8 cellular contexts compared by ENCODE assay signal in the genomic region with DNA sequence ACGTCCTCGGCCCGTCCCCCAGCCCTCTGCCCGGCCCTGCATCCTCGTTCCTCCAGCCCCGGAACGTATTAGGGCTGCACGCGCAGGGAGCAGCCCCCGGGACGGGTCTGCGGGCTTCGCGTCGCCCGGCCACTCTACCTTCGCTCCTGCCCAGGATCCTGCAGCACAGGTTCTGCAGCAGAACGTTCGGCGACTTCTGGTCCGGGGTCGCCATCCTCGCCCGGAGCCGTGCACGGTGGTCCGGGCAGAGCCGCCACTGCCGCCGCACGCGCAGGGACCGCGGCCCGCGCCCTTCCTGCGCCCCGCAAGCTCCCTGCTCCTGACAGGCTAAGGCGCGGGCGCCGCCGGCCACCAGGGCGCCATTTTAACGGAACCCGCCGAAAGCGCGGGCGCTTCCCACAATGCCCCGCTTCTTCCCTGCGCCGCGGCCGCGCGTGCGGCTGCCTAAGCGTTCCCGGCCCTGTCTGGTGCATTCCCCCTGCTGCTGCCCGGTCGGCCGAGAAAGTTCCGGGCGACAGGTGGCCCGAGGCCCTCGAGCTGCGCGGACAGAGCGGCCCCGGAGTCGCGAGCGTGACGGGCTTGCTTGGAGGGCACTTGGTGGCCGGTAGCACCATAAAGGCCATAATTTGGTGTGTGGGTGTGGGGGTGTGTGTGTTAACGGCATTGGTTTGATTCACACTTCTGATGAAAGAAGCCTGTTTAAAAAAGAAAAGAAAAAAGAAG. TPM values are rescaled to one million over a fixed set of nuclear protein-coding genes. Genes with fewer than 3 reads are reported as not detected.
DNase-seq lines count a peak whose midpoint lies in the region.

A gene with protein sequence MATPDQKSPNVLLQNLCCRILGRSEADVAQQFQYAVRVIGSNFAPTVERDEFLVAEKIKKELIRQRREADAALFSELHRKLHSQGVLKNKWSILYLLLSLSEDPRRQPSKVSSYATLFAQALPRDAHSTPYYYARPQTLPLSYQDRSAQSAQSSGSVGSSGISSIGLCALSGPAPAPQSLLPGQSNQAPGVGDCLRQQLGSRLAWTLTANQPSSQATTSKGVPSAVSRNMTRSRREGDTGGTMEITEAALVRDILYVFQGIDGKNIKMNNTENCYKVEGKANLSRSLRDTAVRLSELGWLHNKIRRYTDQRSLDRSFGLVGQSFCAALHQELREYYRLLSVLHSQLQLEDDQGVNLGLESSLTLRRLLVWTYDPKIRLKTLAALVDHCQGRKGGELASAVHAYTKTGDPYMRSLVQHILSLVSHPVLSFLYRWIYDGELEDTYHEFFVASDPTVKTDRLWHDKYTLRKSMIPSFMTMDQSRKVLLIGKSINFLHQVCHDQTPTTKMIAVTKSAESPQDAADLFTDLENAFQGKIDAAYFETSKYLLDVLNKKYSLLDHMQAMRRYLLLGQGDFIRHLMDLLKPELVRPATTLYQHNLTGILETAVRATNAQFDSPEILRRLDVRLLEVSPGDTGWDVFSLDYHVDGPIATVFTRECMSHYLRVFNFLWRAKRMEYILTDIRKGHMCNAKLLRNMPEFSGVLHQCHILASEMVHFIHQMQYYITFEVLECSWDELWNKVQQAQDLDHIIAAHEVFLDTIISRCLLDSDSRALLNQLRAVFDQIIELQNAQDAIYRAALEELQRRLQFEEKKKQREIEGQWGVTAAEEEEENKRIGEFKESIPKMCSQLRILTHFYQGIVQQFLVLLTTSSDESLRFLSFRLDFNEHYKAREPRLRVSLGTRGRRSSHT (minus strand): TSS at position 387 of the 723 bp plus-strand sequence. CDS start 173 bp downstream, at position 214.

- H3K27ac ChIP-seq in SJSA1 (peak within 1 kb of the TSS; percentile 94), neuronal stem cell (replicated peaks; ENCODE audit: low read length) (peak within 1 kb of the TSS; percentile 95), subcutaneous abdominal adipose tissue (ENCODE audit: low read depth, low read length) (peak within 1 kb of the TSS; percentile 95)

- peak within 1 kb of the TSS; percentile 68 for H2BK12ac ChIP-seq in neuronal stem cell (ENCODE audit: low read length)

- peak within 1 kb of the TSS; percentile 77 for H2BK15ac ChIP-seq in neuronal stem cell (ENCODE audit: low read length)

- H3K4me1 ChIP-seq in SJSA1 (replicated peaks) (peaks cover 18% of the 10 kb centered on the region), neuronal stem cell (ENCODE audit: control insufficient read depth in 2 of 2, insufficient read depth in 1 of 2, low read depth in 1 of 2, low read length in 2 of 2) (peaks cover 7% of the 10 kb centered on the region in 2 donors), subcutaneous abdominal adipose tissue (ENCODE audit: control insufficient read depth in 5 of 5, insufficient read depth in 5 of 5, low read length in 5 of 5) (peaks cover 6 to 30% (median 18%) of the 10 kb centered on the region in 5 donors)

- H3K18ac ChIP-seq in neuronal stem cell (ENCODE audit: low read length) = peak within 1 kb of the TSS; percentile 100

- 0 out of 2 replicates have a peak, but pooled peaks cover 3% of the 10 kb centered on the region for H3K9me3 ChIP-seq in SJSA1 (replicated peaks)
- peaks cover 0 to 16% of the 10 kb centered on the region in 2 donors for H3K9me3 ChIP-seq in neuronal stem cell (replicated peaks in 1 of 2; ENCODE audit: control insufficient read depth in 2 of 2, insufficient read depth in 1 of 2, low read depth in 1 of 2, low read length in 2 of 2)
- no peaks in the 10 kb centered on the region for H3K9me3 ChIP-seq in subcutaneous abdominal adipose tissue (ENCODE audit: control insufficient read depth in 5 of 5, low read length in 5 of 5)

- H3K4me2 ChIP-seq in neuronal stem cell (ENCODE audit: insufficient read depth, low read length, poor library complexity, severe bottlenecking) = peak within 1 kb of the TSS; percentile 90

- H2AK5ac ChIP-seq in neuronal stem cell (ENCODE audit: low read depth, low read length) = peak within 1 kb of the TSS; percentile 91

- H3K23ac ChIP-seq in neuronal stem cell (ENCODE audit: low read depth, low read length, poor library complexity) = peak within 1 kb of the TSS; percentile 97

- H3K27me3 ChIP-seq in SJSA1 (replicated peaks) (no peaks in the 10 kb centered on the region), neuronal stem cell (ENCODE audit: control insufficient read depth in 3 of 3, insufficient read depth in 3 of 3, low read depth in 1 of 3, low read length in 3 of 3) (no peaks in the 10 kb centered on the region), subcutaneous abdominal adipose tissue (ENCODE audit: control insufficient read depth in 5 of 5, insufficient read depth in 4 of 5, low read length in 5 of 5) (no peaks in the 10 kb centered on the region)

- H3K4me3 ChIP-seq in SJSA1 = peak within 1 kb of the TSS; percentile 95
- H3K4me3 ChIP-seq in neuronal stem cell (ENCODE audit: low read length in 2 of 2) = peak within 1 kb of the TSS; percentile 94 to 96
- peak within 1 kb of the TSS; percentile 80 to 98 (median 85) for H3K4me3 ChIP-seq in subcutaneous abdominal adipose tissue (ENCODE audit: low read depth in 1 of 5, low read length in 5 of 5)

- DNase-seq in ELR (ENCODE audit: low read depth) (peak; percentile 87), GOT3 (lab: John Stamatoyannopoulos, UW) (peak; percentile 30), LoVo (ENCODE audit: low spot score) (peak; percentile 83), SJSA1 (ENCODE audit: low read depth in 1 of 2, low spot score in 2 of 2) (peak; percentile 95 to 97), foreskin melanocyte (peak; percentile 71), neuronal stem cell (ENCODE audit: low spot score) (peak; percentile 77)
- peak; percentile 50 to 71 (median 58) for DNase-seq in activated naive CD4-positive, alpha-beta T cell (lab: John Stamatoyannopoulos, UW)

- peak within 1 kb of the TSS; percentile 97 for H2AFZ ChIP-seq in neuronal stem cell (ENCODE audit: low read length)

- H3K14ac ChIP-seq in neuronal stem cell (ENCODE audit: low read length) = peak within 1 kb of the TSS; percentile 98

- peaks cover 6% of the 10 kb centered on the region for H3K79me1 ChIP-seq in neuronal stem cell (ENCODE audit: low read depth, low read length)

- H2BK120ac ChIP-seq in neuronal stem cell (ENCODE audit: low read depth, low read length) = peak within 1 kb of the TSS; percentile 90

- H4K91ac ChIP-seq in neuronal stem cell (ENCODE audit: low read depth, low read length, poor library complexity) = peak within 1 kb of the TSS; percentile 75

- peak within 1 kb of the TSS; percentile 95 for H2BK5ac ChIP-seq in neuronal stem cell (ENCODE audit: low read length)

- peak within 1 kb of the TSS; percentile 95 for H3K4ac ChIP-seq in neuronal stem cell (ENCODE audit: low read length)

- H4K8ac ChIP-seq in neuronal stem cell (ENCODE audit: low read depth, low read length) = peak within 1 kb of the TSS; percentile 97

- H3K9ac ChIP-seq in neuronal stem cell (ENCODE audit: low read depth, low read length, poor library complexity) (peak within 1 kb of the TSS; percentile 99), subcutaneous abdominal adipose tissue (ENCODE audit: low read length in 5 of 5) (peak within 1 kb of the TSS; percentile 87 to 95 (median 93))

- WGBS in neuronal stem cell (ENCODE audit: extremely low coverage in 2 of 2, insufficient read length in 2 of 2, insufficient replicate concordance in 1 of 2), 2 donors = no CpG with 5 or more reads among the region's 77 CpGs

- H3K36me3 ChIP-seq in SJSA1 (peaks cover 17% of the 10 kb centered on the region), neuronal stem cell (replicated peaks in 1 of 2; ENCODE audit: control insufficient read depth in 2 of 2, insufficient read depth in 2 of 2, low read length in 2 of 2) (peaks cover 3 to 8% of the 10 kb centered on the region in 2 donors), subcutaneous abdominal adipose tissue (ENCODE audit: control insufficient read depth in 5 of 5, insufficient read depth in 5 of 5, low read length in 5 of 5) (peaks cover 0 to 2% (median 0%) of the 10 kb centered on the region in 5 donors)

RNA-seq across cellular contexts. Expression of the gene that starts here (rescaled TPM):
- 23.6 and 37.3 TPM in 2 replicates for total RNA-seq in SJSA1 (2014; rRNA removed; shearing (Covaris generic))
- 25.6 TPM for polyA plus RNA-seq in neuronal stem cell (2013, experiment 1 of 2)
- 26.2 TPM for polyA plus RNA-seq in neuronal stem cell (2013, experiment 2 of 2)

Comparison
In these comparisons a context has a peak if more than half of its experiments do, and no peak if none do; other contexts are left out.
1. Peak in every context shown above with its lines: DNase-seq, H3K4me3 ChIP-seq and H3K27ac ChIP-seq.
2. DNase-seq: peak in every context shown above with its lines; median percentile 96 in SJSA1; 87 in ELR; 83 in LoVo; 77 in neuronal stem cell; 71 in foreskin melanocyte; 58 in activated naive CD4-positive, alpha-beta T cell; 30 in GOT3.